Comparison of ENCODE assay signal across 11 cellular contexts in genomic region chr21:35027558-35028450, GRCh38. TPM values are rescaled to one million over a fixed set of nuclear protein-coding genes. Genes with fewer than 3 reads are reported as not detected.
DNase-seq lines count a peak whose midpoint lies in the region; ATAC-seq and TF ChIP-seq lines count a peak whose summit lies in the region.
"Had no signal": no experiment of that assay in that cellular context is flagged by ENCODE, and none has a peak within 500 bp of the region (broad histone marks: within the 10 kb centered on the region; RNA-seq: fewer than 3 reads in every experiment).

No MANE protein-coding gene starts in this region.

- H3K4me3 Mint-ChIP-seq in activated naive CD8-positive, alpha-beta T cell, result peak overlapping the region; percentile 90
- H3K4me3 Mint-ChIP-seq in neural progenitor cell (no peak overlapping the region), Calu3 (ENCODE audit: low read depth, unreplicated experiment) (no peak overlapping the region)

- H3K9me3 ChIP-seq in neural progenitor cell (ENCODE audit: low read depth) (no peaks in the 10 kb centered on the region), right cardiac atrium (ENCODE audit: control insufficient read depth, low read length) (no peaks in the 10 kb centered on the region)
- H3K9me3 ChIP-seq: left ventricle myocardium inferior had no signal

- H3K79me2 ChIP-seq in neural progenitor cell (ENCODE audit: low read depth), result no peaks in the 10 kb centered on the region

- H3K27me3 Mint-ChIP-seq in activated naive CD8-positive, alpha-beta T cell, result no peaks in the 10 kb centered on the region
- H3K27me3 Mint-ChIP-seq in neural progenitor cell (ENCODE audit: insufficient read depth, low read depth) (peaks cover 6% of the 10 kb centered on the region), Calu3 (ENCODE audit: unreplicated experiment) (no peaks in the 10 kb centered on the region)

- H3K27ac ChIP-seq in neural progenitor cell, result no peak overlapping the region
- H3K27ac ChIP-seq in right cardiac atrium (ENCODE audit: low read length), result no peak overlapping the region
- H3K27ac ChIP-seq in RWPE1, result no peak overlapping the region

- intact Hi-C loops in right cardiac atrium (cut with DNase I), result no loop called here
- intact Hi-C loops in Calu3 (cut with micrococcal nuclease; ENCODE audit: unreplicated experiment), result no loop called here

- DNase-seq in NCI-H526 (lab: John Stamatoyannopoulos, UW) (peak; percentile 25 to 40), NCI-H526 treated with DMSO at 0.1 percent for 48 hours (lab: John Stamatoyannopoulos, UW) (no peak), LHCN-M2 (ENCODE audit: low read depth) (peak; percentile 33), neural progenitor cell (ENCODE audit: low spot score) (no peak), right cardiac atrium (no peak), Calu3 (no peak), RWPE1 (ENCODE audit: low spot score) (no peak)
- DNase-seq: left ventricle myocardium inferior, NCI-H2081 treated with DMSO at 0.1 percent for 48 hours, SHP77 had no signal

- POLR2A ChIA-PET in RWPE1 (lab: Yijun Ruan, JAX; ENCODE audit: low non-redundant PET), result no interaction called here

- no TSS peak for BruUV-seq in Calu3 (replicated peaks; lab: Mats Ljungman, UMichigan)

- H3K9ac ChIP-seq in neural progenitor cell, result no peak overlapping the region

- H3K36me3 ChIP-seq in neural progenitor cell, result no peaks in the 10 kb centered on the region
- H3K36me3 ChIP-seq: left ventricle myocardium inferior had no signal

- no peaks in the 10 kb centered on the region for H4K20me1 ChIP-seq in neural progenitor cell (ENCODE audit: low read depth)

- H2AFZ ChIP-seq in neural progenitor cell (replicated peaks), result peak overlapping the region; percentile 76

- H3K27me3 ChIP-seq in neural progenitor cell, result peaks cover 29% of the 10 kb centered on the region
- H3K27me3 ChIP-seq in right cardiac atrium (ENCODE audit: control insufficient read depth, insufficient read depth), result no peaks in the 10 kb centered on the region

- TF ChIP-seq CTCF in neural progenitor cell (IDR thresholded peaks at IDR 0.05), result no peak
- no peak for TF ChIP-seq CTCF in Calu3 (IDR thresholded peaks at IDR 0.05; ENCODE audit: unreplicated experiment)
- TF ChIP-seq CTCF in RWPE1 (conservative IDR thresholded peaks at IDR 0.05; ENCODE audit: low read depth), result no peak

- H3K36me3 Mint-ChIP-seq in activated naive CD8-positive, alpha-beta T cell, result peaks cover 18% of the 10 kb centered on the region
- H3K36me3 Mint-ChIP-seq in neural progenitor cell, result no peaks in the 10 kb centered on the region
- peaks cover 9% of the 10 kb centered on the region for H3K36me3 Mint-ChIP-seq in Calu3 (ENCODE audit: insufficient read depth, unreplicated experiment)

- ATAC-seq in right cardiac atrium, result no peak

- H3K4me1 Mint-ChIP-seq in activated naive CD8-positive, alpha-beta T cell (ENCODE audit: low read depth), result peaks cover 96% of the 10 kb centered on the region
- no peaks in the 10 kb centered on the region for H3K4me1 Mint-ChIP-seq in neural progenitor cell
- no peaks in the 10 kb centered on the region for H3K4me1 Mint-ChIP-seq in Calu3 (ENCODE audit: low read depth, unreplicated experiment)

- H3K4me2 ChIP-seq in neural progenitor cell, result no peak overlapping the region

- H3F3A ChIP-seq in neural progenitor cell (ENCODE audit: low read depth), result no peaks in the 10 kb centered on the region

- H3K4me3 ChIP-seq in neural progenitor cell (no peak overlapping the region), right cardiac atrium (ENCODE audit: low read length) (no peak overlapping the region)

- H3K9me3 Mint-ChIP-seq in activated naive CD8-positive, alpha-beta T cell (ENCODE audit: low read depth), result peaks cover under 1% of the 10 kb centered on the region
- no peaks in the 10 kb centered on the region for H3K9me3 Mint-ChIP-seq in neural progenitor cell
- no peaks in the 10 kb centered on the region for H3K9me3 Mint-ChIP-seq in Calu3 (ENCODE audit: low read depth, unreplicated experiment)

- CTCF ChIA-PET in Calu3 (lab: Charles Lee), result interaction anchor here (0.6 kb wide), 1 partner anchor 373 kb away, joined by 4 read pairs; no protein-coding TSS in a partner anchor
- CTCF ChIA-PET in RWPE1 (lab: Yijun Ruan, JAX), result no interaction called here

- H3K4me1 ChIP-seq in neural progenitor cell (no peaks in the 10 kb centered on the region), right cardiac atrium (ENCODE audit: control insufficient read depth, insufficient read depth, low read length) (no peaks in the 10 kb centered on the region)

- peak overlapping the region; percentile 98 for H3K27ac Mint-ChIP-seq in activated naive CD8-positive, alpha-beta T cell
- H3K27ac Mint-ChIP-seq in neural progenitor cell (no peak overlapping the region), Calu3 (ENCODE audit: unreplicated experiment) (no peak overlapping the region)

- 71% methylated on average over 5 of the region's 5 CpGs for WGBS in right cardiac atrium

RNA-seq across cellular contexts. Expression of gene RUNX1, which starts 21.3 kb away (rescaled TPM):
- total RNA-seq in LHCN-M2 (2014; rRNA removed), result 31.2 and 43.9 TPM in 2 replicates
- polyA plus RNA-seq in LHCN-M2 (2012), result 29.7 TPM
- total RNA-seq in neural progenitor cell (ENCODE audit: low replicate concordance), result 0.09 and 0.19 TPM in 2 replicates
- total RNA-seq in right cardiac atrium, result 10 to 100 TPM in 1 of 4 donors, 1 to 10 TPM in 3; 2.5 to 17.6 (median 5.0) TPM
- polyA plus RNA-seq in right cardiac atrium, result 0.81 TPM
- 61.1 and 95.4 TPM in 2 replicates for total RNA-seq in Calu3 (2022)

Comparison
In these comparisons a context has a peak if more than half of its experiments do, and no peak if none do; other contexts are left out.
1. DNase-seq: peak in NCI-H526 (2 of 2) and LHCN-M2 (single experiment); none in NCI-H526 treated with DMSO at 0.1 percent for 48 hours (single experiment), neural progenitor cell (single experiment), right cardiac atrium (0 of 3), Calu3 (single experiment) and RWPE1 (single experiment).